Comparison of ENCODE assay signal across 20 cellular contexts in genomic region chr2:240500561-240501423, GRCh38. TPM values are rescaled to one million over a fixed set of nuclear protein-coding genes. Genes with fewer than 3 reads are reported as not detected.
DNase-seq lines count a peak whose midpoint lies in the region; ATAC-seq, FAIRE-seq and TF ChIP-seq lines count a peak whose summit lies in the region.
"Had no signal": no experiment of that assay in that cellular context is flagged by ENCODE, and none has a peak within 500 bp of the region (broad histone marks: within the 10 kb centered on the region; RNA-seq: fewer than 3 reads in every experiment).

No MANE protein-coding gene starts in this region.

- H4K20me1 ChIP-seq in K562 (replicated peaks; ENCODE audit: control insufficient read depth, insufficient read depth, low read length) (no peaks in the 10 kb centered on the region), mammary epithelial cell (ENCODE audit: insufficient read depth, low read length) (no peaks in the 10 kb centered on the region)

- no peaks in the 10 kb centered on the region for H3K27me3 Mint-ChIP-seq in activated T-cell treated with anti-CD3 and anti-CD28 coated beads, Interleukin-2, amount 50 U/mL, for 24 hours
- H3K27me3 Mint-ChIP-seq: T-helper 17 cell had no signal

- H3K36me3 Mint-ChIP-seq in activated T-cell treated with anti-CD3 and anti-CD28 coated beads, Interleukin-2, amount 50 U/mL, for 24 hours (ENCODE audit: low read depth), result peaks cover 66% of the 10 kb centered on the region
- peaks cover 10% of the 10 kb centered on the region for H3K36me3 Mint-ChIP-seq in stimulated activated effector memory CD8-positive, alpha-beta T cell treated with anti-CD3 and anti-CD28 coated beads, Interleukin-12 subunit alpha, Interleukin-12 subunit beta, amount 100 ng/mL, for 72 hours

- H3K4me3 Mint-ChIP-seq in activated T-cell treated with anti-CD3 and anti-CD28 coated beads, Interleukin-2, amount 50 U/mL, for 24 hours, result no peak overlapping the region
- no peak overlapping the region for H3K4me3 Mint-ChIP-seq in stimulated activated effector memory CD8-positive, alpha-beta T cell treated with anti-CD3 and anti-CD28 coated beads, Interleukin-12 subunit alpha, Interleukin-12 subunit beta, amount 100 ng/mL, for 72 hours
- H3K4me3 Mint-ChIP-seq: brain, T-helper 17 cell had no signal

- no peak overlapping the region for H3K27ac ChIP-seq in K562 (ENCODE audit: extremely low read depth, low read depth, low read length)
- no peak overlapping the region for H3K27ac ChIP-seq in mammary epithelial cell (ENCODE audit: insufficient read depth, low read depth, low read length)
- H3K27ac ChIP-seq: SJCRH30, upper lobe of right lung had no signal

- peak; percentile 10 to 11 for DNase-seq in activated T-cell treated with anti-CD3 and anti-CD28 coated beads, Interleukin-2, amount 50 U/mL, for 48 hours
- DNase-seq in activated T-cell treated with anti-CD3 and anti-CD28 coated beads, Interleukin-2, amount 50 U/mL, for 24 hours, result no peak
- DNase-seq in K562 (ENCODE audit: extremely low read depth in 1 of 4, low spot score in 3 of 4) (no peak), mucosa of gallbladder (ENCODE audit: low spot score) (peak; percentile 6), mammary epithelial cell (no peak), nucleus accumbens (lab: John Stamatoyannopoulos, UW) (no peak)
- DNase-seq in stimulated activated effector memory CD8-positive, alpha-beta T cell treated with anti-CD3 and anti-CD28 coated beads, Interleukin-12 subunit alpha, Interleukin-12 subunit beta, amount 100 ng/mL, for 72 hours (ENCODE audit: low spot score in 2 of 2), result peak in 1 of 2 donors; percentile 34
- no peak for DNase-seq in activated effector memory CD4-positive, alpha-beta T cell treated with Interleukin-2 at 50 U/mL for 16 hours
- DNase-seq: C1 segment of cervical spinal cord; foreskin melanocyte; hypothalamus; mesendoderm; NCI-H1105 treated with DMSO at 0.1 percent for 48 hours; NCI-H526 treated with DMSO at 0.1 percent for 48 hours; retina; SJCRH30; stimulated activated naive CD4-positive, alpha-beta T cell treated with Interleukin-2 at 50 U/mL for 16 hours; T-helper 17 cell had no signal

- H2AFZ ChIP-seq in K562 (ENCODE audit: low read depth, low read length) (no peak overlapping the region), mammary epithelial cell (ENCODE audit: low read depth, low read length) (no peak overlapping the region)

- H3K79me2 ChIP-seq in K562 (ENCODE audit: control insufficient read depth, insufficient read depth, low read length) (no peaks in the 10 kb centered on the region), mammary epithelial cell (ENCODE audit: insufficient read depth, low read length) (no peaks in the 10 kb centered on the region)

- H3K9me1 ChIP-seq in K562 (ENCODE audit: control insufficient read depth, insufficient read depth, low read length), result no peaks in the 10 kb centered on the region

- TF ChIP-seq RAD21 in K562 (CRISPR knock-in tag; conservative IDR thresholded peaks at IDR 0.05 in 1 of 2, IDR thresholded peaks at IDR 0.05 in 1 of 2), result no peak

- TF ChIP-seq EP300 in K562 (IDR thresholded peaks at IDR 0.05; ENCODE audit: low read length), result no peak

- dilution Hi-C loops in mammary epithelial cell (cut with HindIII; ENCODE audit: low sequenced_read_pairs), result no loop called here

- H3K4me3 ChIP-seq in K562 (no peak overlapping the region), mammary epithelial cell (replicated peaks in 1 of 3; ENCODE audit: insufficient read depth in 1 of 3, low read depth in 2 of 3, low read length in 3 of 3) (no peak overlapping the region)
- H3K4me3 ChIP-seq: SJCRH30, upper lobe of right lung had no signal

- TF ChIP-seq CTCF in K562 (IDR thresholded peaks at IDR 0.05 in 2 of 3, conservative IDR thresholded peaks at IDR 0.05 in 1 of 3; ENCODE audit: insufficient read depth in 2 of 3, low read depth in 1 of 3, low read length in 3 of 3), result no peak
- TF ChIP-seq CTCF in mammary epithelial cell (conservative IDR thresholded peaks at IDR 0.05 in 1 of 2, IDR thresholded peaks at IDR 0.05 in 1 of 2; ENCODE audit: extremely low read depth in 1 of 2, insufficient read depth in 1 of 2, low read depth in 1 of 2, low read length in 2 of 2), result no peak

- no peak overlapping the region for H3K4me2 ChIP-seq in K562 (ENCODE audit: insufficient read depth, low read length)
- H3K4me2 ChIP-seq in mammary epithelial cell (ENCODE audit: insufficient read depth, low read depth, low read length), result no peak overlapping the region

- no peak for FAIRE-seq in K562 (lab: Jason Lieb, UNC)

- H3K36me3 ChIP-seq in K562 (ENCODE audit: control insufficient read depth, insufficient read depth, low read length) (peaks cover 22% of the 10 kb centered on the region; the same call in 2 of the 3 replicates), mammary epithelial cell (ENCODE audit: insufficient read depth, low read length) (no peaks in the 10 kb centered on the region)
- H3K36me3 ChIP-seq: SJCRH30 had no signal

- CTCF ChIA-PET in K562 (lab: Yijun Ruan, JAX; ENCODE audit: low intra/inter-chr PET ratio), result no interaction called here
- CTCF ChIA-PET in mammary epithelial cell (lab: Charles Lee; ENCODE audit: low non-redundant PET), result no interaction called here

- ATAC-seq in K562, result no peak
- ATAC-seq in stimulated activated effector memory CD8-positive, alpha-beta T cell treated with anti-CD3 and anti-CD28 coated beads, Interleukin-12 subunit alpha, Interleukin-12 subunit beta, amount 100 ng/mL, for 72 hours, result peak; percentile 32
- ATAC-seq: T-helper 17 cell had no signal

- in situ Hi-C loops in K562 (cut with MboI) (no loop called here), mammary epithelial cell (cut with MboI; ENCODE audit: low sequenced_read_pairs in 2 of 2) (loop anchor here (10.0 to 25.0 kb wide), 2 partner anchors 204 to 337 kb away; no protein-coding TSS in a partner anchor)

- H3K4me1 ChIP-seq in K562 (replicated peaks in 1 of 2; ENCODE audit: control insufficient read depth in 2 of 2, insufficient read depth in 2 of 2, low read length in 2 of 2) (peaks cover 0 to 6% of the 10 kb centered on the region in 2 experiments; a peak in 1 of 5 replicates), mammary epithelial cell (ENCODE audit: insufficient read depth, low read length) (no peaks in the 10 kb centered on the region)
- H3K4me1 ChIP-seq: upper lobe of right lung had no signal

- BruUV-seq in K562 (replicated peaks; lab: Mats Ljungman, UMichigan) (no TSS peak), mammary epithelial cell (replicated peaks; lab: Mats Ljungman, UMichigan) (no TSS peak)

- no peaks in the 10 kb centered on the region for H3K4me1 Mint-ChIP-seq in activated T-cell treated with anti-CD3 and anti-CD28 coated beads, Interleukin-2, amount 50 U/mL, for 24 hours (ENCODE audit: low read depth)
- H3K4me1 Mint-ChIP-seq in stimulated activated effector memory CD8-positive, alpha-beta T cell treated with anti-CD3 and anti-CD28 coated beads, Interleukin-12 subunit alpha, Interleukin-12 subunit beta, amount 100 ng/mL, for 72 hours, result no peaks in the 10 kb centered on the region
- H3K4me1 Mint-ChIP-seq: brain, T-helper 17 cell had no signal

- H3K9ac ChIP-seq in K562 (ENCODE audit: insufficient read depth in 1 of 2, low read depth in 2 of 2, low read length in 2 of 2) (no peak overlapping the region; a peak in 1 of 4 replicates), mammary epithelial cell (ENCODE audit: insufficient read depth, low read length) (no peak overlapping the region)

- intact Hi-C loops in K562 (cut with micrococcal nuclease), result no loop called here
- intact Hi-C loops in mammary epithelial cell (cut with micrococcal nuclease), result no loop called here

- no peak for TF ChIP-seq POLR2A in K562 (conservative IDR thresholded peaks at IDR 0.05)

- POLR2A ChIA-PET in K562 (lab: Yijun Ruan, JAX), result no interaction called here

- H3K9me3 ChIP-seq in K562 (replicated peaks; ENCODE audit: control insufficient read depth, insufficient read depth, low read depth, low read length), result no peaks in the 10 kb centered on the region
- H3K9me3 ChIP-seq in mammary epithelial cell (replicated peaks; ENCODE audit: insufficient read depth, low read length), result no peaks in the 10 kb centered on the region
- H3K9me3 ChIP-seq: SJCRH30, upper lobe of right lung had no signal

- 91% methylated on average over 19 of the region's 24 CpGs for WGBS in K562 (ENCODE audit: insufficient coverage, low coverage, missing lambda C conversion rate)
- 98% methylated on average over 13 of the region's 24 CpGs for WGBS in mammary epithelial cell (ENCODE audit: low coverage, missing lambda C conversion rate)

- H3K9me3 Mint-ChIP-seq in activated T-cell treated with anti-CD3 and anti-CD28 coated beads, Interleukin-2, amount 50 U/mL, for 24 hours, result no peaks in the 10 kb centered on the region
- H3K9me3 Mint-ChIP-seq in stimulated activated effector memory CD8-positive, alpha-beta T cell treated with anti-CD3 and anti-CD28 coated beads, Interleukin-12 subunit alpha, Interleukin-12 subunit beta, amount 100 ng/mL, for 72 hours, result peaks cover under 1% of the 10 kb centered on the region

- H3K27ac Mint-ChIP-seq in activated T-cell treated with anti-CD3 and anti-CD28 coated beads, Interleukin-2, amount 50 U/mL, for 24 hours, result no peak overlapping the region
- peak overlapping the region; percentile 3 for H3K27ac Mint-ChIP-seq in stimulated activated effector memory CD8-positive, alpha-beta T cell treated with anti-CD3 and anti-CD28 coated beads, Interleukin-12 subunit alpha, Interleukin-12 subunit beta, amount 100 ng/mL, for 72 hours
- H3K27ac Mint-ChIP-seq: brain, T-helper 17 cell had no signal

- H3K27me3 ChIP-seq in K562 (ENCODE audit: control insufficient read depth in 2 of 2, insufficient read depth in 2 of 2, low read length in 2 of 2), result no peaks in the 10 kb centered on the region
- no peaks in the 10 kb centered on the region for H3K27me3 ChIP-seq in mammary epithelial cell (ENCODE audit: insufficient read depth, low read length)
- H3K27me3 ChIP-seq: SJCRH30, upper lobe of right lung had no signal

RNA-seq across cellular contexts. Expression of gene ANKMY1, which starts 57.0 kb away (rescaled TPM):
- total RNA-seq in K562 (2011; cell fraction: chromatin; rRNA removed; ENCODE audit: low replicate concordance), result 94.4 and 106 TPM in 2 replicates
- 48.0 and 49.5 TPM in 2 replicates for total RNA-seq in K562 (2011; cell fraction: nucleolus; rRNA removed)
- 47.5 and 60.0 TPM in 2 replicates for total RNA-seq in K562 (2011; cell fraction: nucleoplasm; rRNA removed)
- 7.7 and 8.2 TPM in 2 replicates for total RNA-seq in K562 (2014; rRNA removed)
- total RNA-seq in K562 (2014; rRNA removed; fragmentation: Illumina TruSeq; extraction: Trizol), result 4.4 and 6.4 TPM in 2 replicates
- 10.7 and 12.3 TPM in 2 replicates for total RNA-seq in K562 (2015; rRNA removed; fragmentation: Illumina TruSeq; extraction: Trizol)
- total RNA-seq in K562 (2021), result 15.1 and 16.0 TPM in 2 replicates
- 13.0 and 18.7 TPM in 2 replicates for polyA plus RNA-seq in K562 (2011; rRNA removed)
- 13.4 and 18.3 TPM in 2 replicates for polyA plus RNA-seq in K562 (2011; cell fraction: cytosol; rRNA removed)
- 66.3 and 91.6 TPM in 2 replicates for polyA plus RNA-seq in K562 (2011; cell fraction: nucleus; rRNA removed)
- polyA plus RNA-seq in K562 (2012), result 12.3 and 19.9 TPM in 2 replicates
- polyA plus RNA-seq in K562 (2014; fragmentation: Illumina TruSeq; extraction: Trizol), result 12.4 and 13.8 TPM in 2 replicates
- polyA plus RNA-seq in K562 (2014; fragmentation: Nextera tagmentation; extraction: Ambion mirVana), result under 1 TPM; 0.75 to 0.87 TPM
- polyA plus RNA-seq in K562 (2014; rRNA removed), result 11.7 and 11.9 TPM in 2 replicates
- polyA minus RNA-seq in K562 (2011; rRNA and poly(A)+ RNA removed), result 22.6 and 23.1 TPM in 2 replicates
- 9.9 and 13.2 TPM in 2 replicates for polyA minus RNA-seq in K562 (2011; cell fraction: cytosol; rRNA and poly(A)+ RNA removed)
- 34.6 and 45.8 TPM in 2 replicates for polyA minus RNA-seq in K562 (2011; cell fraction: nucleus; rRNA and poly(A)+ RNA removed)
- 25.6 TPM for total RNA-seq in mucosa of gallbladder
- 10 to 100 TPM in 1 of 2 donors, 1 to 10 TPM in 1; 7.7 to 11.7 TPM for total RNA-seq in mammary epithelial cell
- 4.1 TPM for polyA plus RNA-seq in mammary epithelial cell
- 5.7 TPM for polyA minus RNA-seq in mammary epithelial cell

RNA-seq across cellular contexts. Expression of gene DUSP28, which starts 59.4 kb away (rescaled TPM):
- 9.2 and 12.9 TPM in 2 replicates for total RNA-seq in K562 (2011; cell fraction: chromatin; rRNA removed; ENCODE audit: low replicate concordance)
- total RNA-seq in K562 (2011; cell fraction: nucleolus; rRNA removed), result 7.8 and 10.5 TPM in 2 replicates
- 11.3 and 11.6 TPM in 2 replicates for total RNA-seq in K562 (2011; cell fraction: nucleoplasm; rRNA removed)
- total RNA-seq in K562 (2014; rRNA removed) (5.1 and 5.6 TPM in 2 replicates), K562 (2014; rRNA removed; fragmentation: Illumina TruSeq; extraction: Trizol) (4.2 and 5.8 TPM in 2 replicates), K562 (2015; rRNA removed; fragmentation: Illumina TruSeq; extraction: Trizol) (3.6 and 4.3 TPM in 2 replicates), K562 (2021) (3.3 and 6.3 TPM in 2 replicates), mucosa of gallbladder (4.0 TPM), mammary epithelial cell (1 to 10 TPM; 2.8 to 3.2 TPM)
- polyA plus RNA-seq in K562 (2011; rRNA removed) (7.5 and 8.1 TPM in 2 replicates), K562 (2014; fragmentation: Illumina TruSeq; extraction: Trizol) (4.1 and 4.7 TPM in 2 replicates), K562 (2014; fragmentation: Nextera tagmentation; extraction: Ambion mirVana) (1 to 10 TPM; 2.8 to 4.2 TPM), K562 (2014; rRNA removed) (4.7 and 5.4 TPM in 2 replicates), mammary epithelial cell (2.6 TPM)
- polyA plus RNA-seq in K562 (2011; cell fraction: cytosol; rRNA removed), result 6.5 and 7.1 TPM in 2 replicates
- polyA plus RNA-seq in K562 (2011; cell fraction: nucleus; rRNA removed), result 6.2 and 6.6 TPM in 2 replicates
- polyA plus RNA-seq in K562 (2012), result 5.6 and 7.6 TPM in 2 replicates
- polyA minus RNA-seq in K562 (2011; rRNA and poly(A)+ RNA removed), result 4.2 and 5.7 TPM in 2 replicates
- 1.2 and 2.1 TPM in 2 replicates for polyA minus RNA-seq in K562 (2011; cell fraction: cytosol; rRNA and poly(A)+ RNA removed)
- polyA minus RNA-seq in K562 (2011; cell fraction: nucleus; rRNA and poly(A)+ RNA removed), result 3.4 and 3.8 TPM in 2 replicates
- polyA minus RNA-seq in mammary epithelial cell, result 0.62 TPM

Comparison
In these comparisons a context has a peak if more than half of its experiments do, and no peak if none do; other contexts are left out.
1. DNase-seq: peak in activated T-cell treated with anti-CD3 and anti-CD28 coated beads, Interleukin-2, amount 50 U/mL, for 48 hours (2 of 2) and mucosa of gallbladder (single experiment); none in activated T-cell treated with anti-CD3 and anti-CD28 coated beads, Interleukin-2, amount 50 U/mL, for 24 hours (single experiment), K562 (0 of 4), activated effector memory CD4-positive, alpha-beta T cell treated with Interleukin-2 at 50 U/mL for 16 hours (single experiment), mammary epithelial cell (single experiment) and nucleus accumbens (0 of 56).